In genomic region chr11:59157433-59157832, GRCh38 we compare ENCODE assay signal across 26 cellular contexts. TPM values are rescaled to one million over a fixed set of nuclear protein-coding genes. Genes with fewer than 3 reads are reported as not detected.
"Had no signal": no experiment of that assay in that cellular context is flagged by ENCODE, and none has a peak within 500 bp of the region (broad histone marks: within the 10 kb centered on the region; RNA-seq: fewer than 3 reads in every experiment).

No MANE protein-coding gene starts in this region.

- H3K4me3 Mint-ChIP-seq: activated CD8-positive, alpha-beta T cell treated with anti-CD3 and anti-CD28 coated beads, Interleukin-2, amount 10 ng/mL, durations not matched to agents 7 days and 5 days; activated T-cell treated with anti-CD3 and anti-CD28 coated beads, Interleukin-2, amount 50 U/mL, for 24 hours; activated T-helper 1 cell treated with anti-CD3 and anti-CD28 coated beads, Interleukin-12 subunit alpha, Interleukin-12 subunit beta, Interleukin-2, Interleukin-4 antibody, amounts not matched to agents 30 ng/mL and 10 ng/mL and 1 ng/mL, durations not matched to agents 14 hours and 24 hours and 36 hours; brain; central memory CD8-positive, alpha-beta T cell; T-helper 1 cell treated with Interleukin-12 subunit alpha and Interleukin-12 subunit beta and Interleukin-4 antibody, amounts not matched to agents 30 μg/mL and 1 μg/mL, for 36 hours; WTC11 had no signal

- H3K27ac ChIP-seq: SJSA1 had no signal

- H3K4me1 Mint-ChIP-seq: central memory CD8-positive, alpha-beta T cell had no signal

- H3K4me3 ChIP-seq: SJSA1 had no signal

- FAIRE-seq: astrocyte, RCC 7860 had no signal

- H3K27me3 ChIP-seq: SJSA1 had no signal

- H3K4me1 ChIP-seq: SJSA1 had no signal

- DNase-seq: activated CD4-positive, alpha-beta T cell treated with anti-CD3 and anti-CD28 coated beads for 48 hours; activated CD4-positive, alpha-beta T cell treated with anti-CD3 and anti-CD28 coated beads, Interleukin-2, amount 50 U/mL, for 4 hours; activated CD4-positive, CD25-positive, alpha-beta regulatory T cell treated with anti-CD3 and anti-CD28 coated beads, Interleukin-2, amount 50 U/mL, for 72 hours; activated CD8-positive, alpha-beta memory T cell treated with anti-CD3 and anti-CD28 coated beads, Interleukin-2, amount 50 U/mL, for 48 hours; activated CD8-positive, alpha-beta T cell treated with anti-CD3 and anti-CD28 coated beads, Interleukin-2, amount 10 ng/mL, durations not matched to agents 7 days and 5 days; activated effector memory CD4-positive, alpha-beta T cell treated with Interleukin-2 at 50 U/mL for 16 hours; activated naive CD4-positive, alpha-beta T cell treated with Interleukin-2 at 50 U/mL for 16 hours; activated T-cell treated with anti-CD3 and anti-CD28 coated beads, Interleukin-2, amount 50 U/mL, for 24 hours; amygdala; MM.1S; NCI-H1105; NCI-H1436; NCI-H1694 treated with DMSO at 0.1 percent for 48 hours; NCI-H2029 treated with DMSO at 0.1 percent for 48 hours; NCI-H510A treated with DMSO at 0.1 percent for 48 hours; PC-3; SHP77 had no signal

- H3K9me3 ChIP-seq: SJSA1 had no signal

- H3K27ac Mint-ChIP-seq: activated T-cell treated with anti-CD3 and anti-CD28 coated beads, Interleukin-2, amount 50 U/mL, for 24 hours; activated T-helper 1 cell treated with anti-CD3 and anti-CD28 coated beads, Interleukin-12 subunit alpha, Interleukin-12 subunit beta, Interleukin-2, Interleukin-4 antibody, amounts not matched to agents 30 ng/mL and 10 ng/mL and 1 ng/mL, durations not matched to agents 14 hours and 24 hours and 36 hours; T-helper 1 cell treated with Interleukin-12 subunit alpha and Interleukin-12 subunit beta and Interleukin-4 antibody, amounts not matched to agents 30 μg/mL and 1 μg/mL, for 36 hours; WTC11 had no signal

- H3K36me3 Mint-ChIP-seq: brain had no signal

- H3K9me3 Mint-ChIP-seq: activated T-cell treated with anti-CD3 and anti-CD28 coated beads, Interleukin-2, amount 50 U/mL, for 24 hours; activated T-helper 1 cell treated with anti-CD3 and anti-CD28 coated beads, Interleukin-12 subunit alpha, Interleukin-12 subunit beta, Interleukin-2, Interleukin-4 antibody, amounts not matched to agents 30 ng/mL and 10 ng/mL and 1 ng/mL, durations not matched to agents 14 hours and 24 hours and 36 hours; brain; central memory CD8-positive, alpha-beta T cell; T-helper 1 cell treated with Interleukin-12 subunit alpha and Interleukin-12 subunit beta and Interleukin-4 antibody, amounts not matched to agents 30 μg/mL and 1 μg/mL, for 36 hours had no signal

RNA-seq across cellular contexts. Expression of gene MPEG1, which starts 55.3 kb away (rescaled TPM):
- total RNA-seq: activated CD8-positive, alpha-beta T cell treated with anti-CD3 and anti-CD28 coated beads, Interleukin-2, amount 10 ng/mL, durations not matched to agents 7 days and 5 days; activated naive CD4-positive, alpha-beta T cell treated with anti-CD3 and anti-CD28 coated beads, Interleukin-2, amount 50 U/mL, for 72 hours; activated T-helper 1 cell treated with anti-CD3 and anti-CD28 coated beads, Interleukin-12 subunit alpha, Interleukin-12 subunit beta, Interleukin-2, Interleukin-4 antibody, amounts not matched to agents 30 ng/mL and 10 ng/mL and 1 ng/mL, durations not matched to agents 14 hours and 24 hours and 36 hours; astrocyte; PC-3; SJSA1 had no signal
